In the genomic region with DNA sequence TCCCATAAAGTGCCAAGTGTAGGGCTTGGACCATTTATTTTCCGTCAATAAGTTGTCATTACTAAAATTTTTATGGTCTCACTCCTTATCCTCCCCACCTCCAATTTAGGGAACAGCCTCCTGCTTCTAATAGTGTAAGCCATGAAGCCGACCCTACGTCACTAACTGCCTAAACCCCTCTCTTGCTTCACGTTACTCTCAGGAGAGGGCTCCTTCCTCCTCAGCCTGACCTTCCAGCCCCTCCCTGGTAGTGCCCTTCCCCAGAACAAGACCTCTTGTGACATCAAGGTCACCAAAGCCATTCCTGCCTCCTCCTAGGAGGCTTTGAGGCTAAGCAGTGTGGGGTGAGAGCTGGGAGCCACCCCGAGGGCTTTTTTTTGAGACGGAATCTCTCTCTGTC, we compare ENCODE assay signal across 1 cellular context.
TF ChIP-seq lines count a peak whose summit lies in the region.

No MANE protein-coding gene starts in this region.

TF ChIP-seq in endothelial cell of umbilical vein, 7 proteins besides CTCF, POLR2A, EP300 and RAD21:
- TF ChIP-seq FOS (IDR thresholded peaks at IDR 0.05; ENCODE audit: borderline replicate concordance, insufficient read depth, low read length) = no peak
- TF ChIP-seq JUN (IDR thresholded peaks at IDR 0.05; ENCODE audit: borderline replicate concordance, insufficient read depth, insufficient read length, low read depth) = no peak
- TF ChIP-seq, protein P1, sequence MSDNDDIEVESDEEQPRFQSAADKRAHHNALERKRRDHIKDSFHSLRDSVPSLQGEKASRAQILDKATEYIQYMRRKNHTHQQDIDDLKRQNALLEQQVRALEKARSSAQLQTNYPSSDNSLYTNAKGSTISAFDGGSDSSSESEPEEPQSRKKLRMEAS (IDR thresholded peaks at IDR 0.05; ENCODE audit: insufficient read depth, insufficient read length) = no peak
- TF ChIP-seq MYC (IDR thresholded peaks at IDR 0.05; ENCODE audit: low read depth, low read length) = no peak
- TF ChIP-seq EZH2 (IDR thresholded peaks at IDR 0.05; ENCODE audit: borderline replicate concordance, low read depth, low read length, severe bottlenecking) = no peak
- no peak for TF ChIP-seq GATA2 (IDR thresholded peaks at IDR 0.05; ENCODE audit: insufficient read depth, insufficient read length, low read depth, low read length)
- no peak for TF ChIP-seq POLR2AphosphoS5 (IDR thresholded peaks at IDR 0.05; ENCODE audit: insufficient read depth, low read depth, low read length)
